In genomic region chr2:100260712-100261620, GRCh38 we compare ENCODE assay signal across 9 cellular contexts.
DNase-seq lines count a peak whose midpoint lies in the region; ATAC-seq and TF ChIP-seq lines count a peak whose summit lies in the region.
"Had no signal": no experiment of that assay in that cellular context is flagged by ENCODE, and none has a peak within 500 bp of the region (broad histone marks: within the 10 kb centered on the region; RNA-seq: fewer than 3 reads in every experiment).

No MANE protein-coding gene starts in this region.

- H3K4me2 ChIP-seq in SK-N-SH, result no peak overlapping the region

- H3K27me3 ChIP-seq in SK-N-SH (ENCODE audit: insufficient read depth), result no peaks in the 10 kb centered on the region

- TF ChIP-seq EP300 in SK-N-SH (IDR thresholded peaks at IDR 0.05; ENCODE audit: borderline replicate concordance in 1 of 2, low read depth in 1 of 2, low read length in 1 of 2), result no peak

- no peak overlapping the region for H3K27ac Mint-ChIP-seq in mesothelial cell of epicardium

- H3K9me2 ChIP-seq in SK-N-SH, result no peaks in the 10 kb centered on the region

- H3K27ac ChIP-seq in SK-N-SH (ENCODE audit: low read depth in 2 of 2, low read length in 1 of 2), result no peak overlapping the region

- no peak overlapping the region for H3K4me3 ChIP-seq in Jurkat, Clone E6-1 (ENCODE audit: low read length)
- H3K4me3 ChIP-seq in SK-N-SH (ENCODE audit: low read depth in 2 of 2, low read length in 1 of 2), result no peak overlapping the region; a peak in 1 of 4 replicates

- POLR2A ChIA-PET in SK-N-SH (lab: Yijun Ruan, JAX), result interaction anchor here (0.5 kb wide), 2 partner anchors 123 to 589 kb away, joined by 3 read pairs; no protein-coding TSS in a partner anchor

- no peaks in the 10 kb centered on the region for H3K36me3 Mint-ChIP-seq in mesothelial cell of epicardium

- H3F3A ChIP-seq in SK-N-SH (replicated peaks; ENCODE audit: insufficient read depth), result no peaks in the 10 kb centered on the region

- no peaks in the 10 kb centered on the region for H3K9me3 ChIP-seq in SK-N-SH

- no peak for TF ChIP-seq POLR2A in erythroblast (IDR thresholded peaks at IDR 0.05; ENCODE audit: low read length)

- H3K4me1 ChIP-seq in SK-N-SH (ENCODE audit: control insufficient read depth in 1 of 2, insufficient read depth in 2 of 2, low read depth in 1 of 2, low read length in 1 of 2), result peaks cover 0 to 9% of the 10 kb centered on the region in 2 experiments; a peak in 1 of 4 replicates

- no peaks in the 10 kb centered on the region for H3K36me3 ChIP-seq in SK-N-SH (replicated peaks in 1 of 2; ENCODE audit: control insufficient read depth in 1 of 2, insufficient read depth in 2 of 2, low read length in 1 of 2)

- no peaks in the 10 kb centered on the region for H3K79me2 ChIP-seq in SK-N-SH (ENCODE audit: insufficient read depth)

- H3K9ac ChIP-seq in SK-N-SH, result no peak overlapping the region

- H3K9me3 Mint-ChIP-seq in mesothelial cell of epicardium, result no peaks in the 10 kb centered on the region
- H3K9me3 Mint-ChIP-seq: central memory CD8-positive, alpha-beta T cell had no signal

- ATAC-seq in GM19463 (IDR thresholded peaks at IDR 0.05; ENCODE audit: unreplicated experiment) (no peak), GM18868 (IDR thresholded peaks at IDR 0.05; ENCODE audit: unreplicated experiment) (no peak)

- DNase-seq in NCI-H510A treated with DMSO at 0.1 percent for 48 hours (lab: John Stamatoyannopoulos, UW) (peak; percentile 8), NCI-H510A (lab: John Stamatoyannopoulos, UW) (no peak), SK-N-SH (peak; percentile 83), erythroblast (lab: John Stamatoyannopoulos, UW) (peak; percentile 63 to 69), mesothelial cell of epicardium (ENCODE audit: low spot score in 2 of 2, unreplicated experiment in 2 of 2) (peak in 1 of 2 experiments; percentile 71)
- DNase-seq in Jurkat, Clone E6-1 (ENCODE audit: low read depth, low spot score), result peak; percentile 48

- TF ChIP-seq CTCF in SK-N-SH (IDR thresholded peaks at IDR 0.05), result peak; percentile 76
- peak; percentile 63 for TF ChIP-seq CTCF in mesothelial cell of epicardium (IDR thresholded peaks at IDR 0.05; ENCODE audit: unreplicated experiment)

- WGBS in SK-N-SH (ENCODE audit: low lambda C conversion rate), result 50% methylated on average over 15 of the region's 15 CpGs

- no peak overlapping the region for H2AFZ ChIP-seq in SK-N-SH (ENCODE audit: low read depth)

- peaks cover 7% of the 10 kb centered on the region for H3K4me1 Mint-ChIP-seq in mesothelial cell of epicardium
- H3K4me1 Mint-ChIP-seq: central memory CD8-positive, alpha-beta T cell had no signal

- H3K4me3 Mint-ChIP-seq in mesothelial cell of epicardium, result no peak overlapping the region
- H3K4me3 Mint-ChIP-seq: central memory CD8-positive, alpha-beta T cell had no signal

- peak; percentile 98 for TF ChIP-seq RAD21 in SK-N-SH (IDR thresholded peaks at IDR 0.05; ENCODE audit: low read length)

- H4K20me1 ChIP-seq in SK-N-SH (ENCODE audit: insufficient read depth), result no peaks in the 10 kb centered on the region

- CTCF ChIA-PET in SK-N-SH (lab: Yijun Ruan, JAX), result interaction anchor here (0.6 to 12.0 kb wide), 81 partner anchors 7 to 1426 kb away, joined by 3 to 467 read pairs (median 5); partner anchors contain the start of genes EIF5B, LONRF2, REV1 and TXNDC9

- H3K27me3 Mint-ChIP-seq in mesothelial cell of epicardium (ENCODE audit: low read depth), result peaks cover 10% of the 10 kb centered on the region

TF ChIP-seq in SK-N-SH, 30 proteins besides CTCF, POLR2A, EP300 and RAD21:
- TF ChIP-seq SMC3 (IDR thresholded peaks at IDR 0.05; ENCODE audit: low read depth, low read length), result peak; percentile 93
- no peak for TF ChIP-seq FOXM1 (IDR thresholded peaks at IDR 0.05; ENCODE audit: low read depth)
TF ChIP-seq in SK-N-SH: peak in this region for 1.
